Comparison of ENCODE assay signal across 8 cellular contexts in genomic region chr7:36291387-36292316, GRCh38.
DNase-seq lines count a peak whose midpoint lies in the region; ATAC-seq lines count a peak whose summit lies in the region.

No MANE protein-coding gene starts in this region.

- H3K9me3 ChIP-seq in ES-I3 (ENCODE audit: control insufficient read depth, insufficient read depth, low read length), result no peaks in the 10 kb centered on the region

- DNase-seq in NCI-H69 (lab: John Stamatoyannopoulos, UW) (peak; percentile 87), ecto neural progenitor cell (ENCODE audit: low spot score) (peak; percentile 86), medulla oblongata (ENCODE audit: extremely low spot score) (peak; percentile 94)
- DNase-seq in activated CD4-positive, alpha-beta memory T cell treated with anti-CD3 and anti-CD28 coated beads for 36 hours, result peak; percentile 80
- DNase-seq in stimulated activated CD4-positive, alpha-beta T cell treated with anti-CD3 and anti-CD28 coated beads, TNF-alpha, amount 100 ng/mL, for 48 hours (ENCODE audit: low read depth in 3 of 3), result peak; percentile 34 to 78 (median 62)

- CTCF ChIA-PET in activated CD4-positive, alpha-beta memory T cell treated with anti-CD3 and anti-CD28 coated beads for 36 hours (lab: Charles Lee), result interaction anchor here (0.6 to 7.0 kb wide), 24 partner anchors 9 to 375 kb away, joined by 3 to 124 read pairs (median 4); no protein-coding TSS in a partner anchor

- intact Hi-C loops in activated CD4-positive, alpha-beta memory T cell treated with anti-CD3 and anti-CD28 coated beads for 36 hours (cut with micrococcal nuclease), result loop anchor here (1.0 kb wide), 3 partner anchors 270 to 374 kb away; no protein-coding TSS in a partner anchor

- peaks cover 39% of the 10 kb centered on the region for H3K4me1 Mint-ChIP-seq in activated CD4-positive, alpha-beta memory T cell treated with anti-CD3 and anti-CD28 coated beads for 36 hours (ENCODE audit: low read depth)

- no peaks in the 10 kb centered on the region for H3K9me3 Mint-ChIP-seq in activated CD4-positive, alpha-beta memory T cell treated with anti-CD3 and anti-CD28 coated beads for 36 hours

- no peaks in the 10 kb centered on the region for H3K27me3 Mint-ChIP-seq in activated CD4-positive, alpha-beta memory T cell treated with anti-CD3 and anti-CD28 coated beads for 36 hours

- peaks cover 15% of the 10 kb centered on the region for H3K4me1 ChIP-seq in ES-I3 (ENCODE audit: insufficient read depth, low read length)

- peak overlapping the region; percentile 41; the same call in 1 of the 2 replicates for H3K9ac ChIP-seq in ES-I3 (ENCODE audit: low read depth, low read length)

- H3K27ac Mint-ChIP-seq in activated CD4-positive, alpha-beta memory T cell treated with anti-CD3 and anti-CD28 coated beads for 36 hours, result no peak overlapping the region

- peak overlapping the region; percentile 64 for H3K4me3 Mint-ChIP-seq in activated CD4-positive, alpha-beta memory T cell treated with anti-CD3 and anti-CD28 coated beads for 36 hours

- POLR2A ChIA-PET in activated CD4-positive, alpha-beta memory T cell treated with anti-CD3 and anti-CD28 coated beads for 36 hours (lab: Charles Lee), result no interaction called here

- ATAC-seq in HG03378 (IDR thresholded peaks at IDR 0.05; ENCODE audit: unreplicated experiment), result peak; percentile 48
- ATAC-seq in HG03521 (IDR thresholded peaks at IDR 0.05; ENCODE audit: unreplicated experiment), result no peak

- no peaks in the 10 kb centered on the region; the same call in 1 of the 2 replicates for H3K36me3 ChIP-seq in ES-I3 (ENCODE audit: insufficient read depth, low read length)

- no peaks in the 10 kb centered on the region for H3K36me3 Mint-ChIP-seq in activated CD4-positive, alpha-beta memory T cell treated with anti-CD3 and anti-CD28 coated beads for 36 hours
